Comparison of ENCODE assay signal across 1 cellular context in the genomic region with DNA sequence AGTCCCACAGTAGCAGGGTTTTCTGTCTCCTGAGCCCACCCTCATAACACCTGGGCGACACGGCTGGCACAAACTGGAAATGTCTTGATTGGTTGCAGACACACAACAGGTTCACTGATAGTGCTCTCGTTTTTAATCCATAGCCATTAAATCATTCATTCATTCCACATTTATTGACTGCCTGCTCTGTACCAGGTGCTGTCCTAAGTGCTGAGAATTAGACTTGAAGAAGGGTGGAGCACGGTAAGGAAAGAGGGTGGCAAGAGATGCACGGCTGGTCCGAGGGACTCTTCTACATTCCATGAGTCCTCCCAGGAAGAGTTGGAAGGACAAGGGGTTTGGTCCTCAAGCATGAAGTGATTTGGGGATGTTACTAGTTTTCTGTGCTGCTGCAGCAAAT.
TF ChIP-seq lines count a peak whose summit lies in the region.

No MANE protein-coding gene starts in this region.

TF ChIP-seq in SK-N-SH treated with all-trans-retinoic acid at 6 μM for 48 hours, 23 proteins besides CTCF, POLR2A, EP300 and RAD21 (continued from another document):
- TF ChIP-seq, protein P1, sequence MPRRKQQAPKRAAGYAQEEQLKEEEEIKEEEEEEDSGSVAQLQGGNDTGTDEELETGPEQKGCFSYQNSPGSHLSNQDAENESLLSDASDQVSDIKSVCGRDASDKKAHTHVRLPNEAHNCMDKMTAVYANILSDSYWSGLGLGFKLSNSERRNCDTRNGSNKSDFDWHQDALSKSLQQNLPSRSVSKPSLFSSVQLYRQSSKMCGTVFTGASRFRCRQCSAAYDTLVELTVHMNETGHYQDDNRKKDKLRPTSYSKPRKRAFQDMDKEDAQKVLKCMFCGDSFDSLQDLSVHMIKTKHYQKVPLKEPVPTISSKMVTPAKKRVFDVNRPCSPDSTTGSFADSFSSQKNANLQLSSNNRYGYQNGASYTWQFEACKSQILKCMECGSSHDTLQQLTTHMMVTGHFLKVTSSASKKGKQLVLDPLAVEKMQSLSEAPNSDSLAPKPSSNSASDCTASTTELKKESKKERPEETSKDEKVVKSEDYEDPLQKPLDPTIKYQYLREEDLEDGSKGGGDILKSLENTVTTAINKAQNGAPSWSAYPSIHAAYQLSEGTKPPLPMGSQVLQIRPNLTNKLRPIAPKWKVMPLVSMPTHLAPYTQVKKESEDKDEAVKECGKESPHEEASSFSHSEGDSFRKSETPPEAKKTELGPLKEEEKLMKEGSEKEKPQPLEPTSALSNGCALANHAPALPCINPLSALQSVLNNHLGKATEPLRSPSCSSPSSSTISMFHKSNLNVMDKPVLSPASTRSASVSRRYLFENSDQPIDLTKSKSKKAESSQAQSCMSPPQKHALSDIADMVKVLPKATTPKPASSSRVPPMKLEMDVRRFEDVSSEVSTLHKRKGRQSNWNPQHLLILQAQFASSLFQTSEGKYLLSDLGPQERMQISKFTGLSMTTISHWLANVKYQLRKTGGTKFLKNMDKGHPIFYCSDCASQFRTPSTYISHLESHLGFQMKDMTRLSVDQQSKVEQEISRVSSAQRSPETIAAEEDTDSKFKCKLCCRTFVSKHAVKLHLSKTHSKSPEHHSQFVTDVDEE (CRISPR knock-in tag; IDR thresholded peaks at IDR 0.05) = no peak
- TF ChIP-seq ZC3H10 (CRISPR knock-in tag; IDR thresholded peaks at IDR 0.05) (no peak), ESRRG (CRISPR knock-in tag; IDR thresholded peaks at IDR 0.05) (no peak)
